21 cellular contexts compared by ENCODE assay signal in genomic region chr22:47281126-47282106, GRCh38.
DNase-seq lines count a peak whose midpoint lies in the region; ATAC-seq, FAIRE-seq and TF ChIP-seq lines count a peak whose summit lies in the region.
"Had no signal": no experiment of that assay in that cellular context is flagged by ENCODE, and none has a peak within 500 bp of the region (broad histone marks: within the 10 kb centered on the region; RNA-seq: fewer than 3 reads in every experiment).

No MANE protein-coding gene starts in this region.

- DNase-seq in AG08395 (ENCODE audit: low spot score) (peak; percentile 65), RCC 7860 (ENCODE audit: low spot score) (peak; percentile 77), glomerular visceral epithelial cell (ENCODE audit: extremely low spot score) (peak; percentile 11), hypothalamus (lab: John Stamatoyannopoulos, UW) (no peak), GM12891 (ENCODE audit: insufficient read length, low spot score) (no peak)
- DNase-seq: activated CD4-positive, alpha-beta T cell treated with anti-CD3 and anti-CD28 coated beads, Interleukin-2, amount 10 ng/mL, durations not matched to agents 24 days and 14 days; activated effector memory CD4-positive, alpha-beta T cell treated with anti-CD3 and anti-CD28 coated beads, Interleukin-2, amount 50 U/mL, for 16 hours; central memory CD4-positive, alpha-beta T cell; heart left ventricle; immature natural killer cell; lower lobe of right lung; NCI-H1048; NCI-H2107; NCI-H774; stimulated activated naive CD8-positive, alpha-beta T cell treated with anti-CD3 and anti-CD28 coated beads, Interleukin-15, Interleukin-2, amounts not matched to agents 100 U/mL and 50 U/mL, for 24 hours had no signal

- FAIRE-seq in RCC 7860 (lab: Jason Lieb, UNC), result peak; percentile 89
- no peak for FAIRE-seq in GM12891 (lab: Jason Lieb, UNC)

- POLR2A ChIA-PET in HEK293 (lab: Yijun Ruan, JAX), result interaction anchor here (0.6 kb wide), 1 partner anchor 407 kb away, joined by 3 read pairs; no protein-coding TSS in a partner anchor

- H3K27ac ChIP-seq in HEK293 (ENCODE audit: extremely low read depth, low read depth, low read length), result no peak overlapping the region
- H3K27ac ChIP-seq: esophagus muscularis mucosa, heart left ventricle, lower lobe of right lung had no signal

- H3K4me3 ChIP-seq in HEK293 (ENCODE audit: low read depth, low read length), result no peak overlapping the region
- H3K4me3 ChIP-seq: esophagus muscularis mucosa, heart left ventricle, lower lobe of right lung had no signal

- no peak for ATAC-seq in HG03520 (IDR thresholded peaks at IDR 0.05; ENCODE audit: unreplicated experiment)
- ATAC-seq in HG02588 (IDR thresholded peaks at IDR 0.05; ENCODE audit: unreplicated experiment), result no peak
- ATAC-seq: heart left ventricle; lower lobe of right lung; Panc1; sciatic nerve; stimulated activated naive CD8-positive, alpha-beta T cell treated with anti-CD3 and anti-CD28 coated beads, Interleukin-15, Interleukin-2, amounts not matched to agents 100 U/mL and 50 U/mL, for 24 hours had no signal

- H3K36me3 ChIP-seq in HEK293 (ENCODE audit: control insufficient read depth in 2 of 2, insufficient read depth in 1 of 2, low read length in 2 of 2), result no peaks in the 10 kb centered on the region
- H3K36me3 ChIP-seq: esophagus muscularis mucosa, heart left ventricle, lower lobe of right lung had no signal

- H3K9me3 ChIP-seq in HEK293 (ENCODE audit: control insufficient read depth, insufficient read depth, low read depth, low read length), result no peaks in the 10 kb centered on the region
- H3K9me3 ChIP-seq: esophagus muscularis mucosa, heart left ventricle, lower lobe of right lung had no signal

- CTCF ChIA-PET in HEK293 (lab: Yijun Ruan, JAX), result interaction anchor here (0.5 to 0.6 kb wide), 2 partner anchors 427 to 610 kb away, joined by 3 read pairs; no protein-coding TSS in a partner anchor

- H3K4me1 ChIP-seq in HEK293 (ENCODE audit: control insufficient read depth, insufficient read depth, low read length), result peaks cover 9% of the 10 kb centered on the region; the same call in 1 of the 2 replicates
- H3K4me1 ChIP-seq: esophagus muscularis mucosa, heart left ventricle, lower lobe of right lung had no signal

- no peak for TF ChIP-seq POLR2A in GM12891 (IDR thresholded peaks at IDR 0.05; ENCODE audit: low read depth, low read length)

- no peak for TF ChIP-seq CTCF in HEK293 (tag by site-specific recombination; IDR thresholded peaks at IDR 0.05)

TF ChIP-seq in HEK293, 187 proteins besides CTCF, POLR2A, EP300 and RAD21:
- TF ChIP-seq, protein P1, sequence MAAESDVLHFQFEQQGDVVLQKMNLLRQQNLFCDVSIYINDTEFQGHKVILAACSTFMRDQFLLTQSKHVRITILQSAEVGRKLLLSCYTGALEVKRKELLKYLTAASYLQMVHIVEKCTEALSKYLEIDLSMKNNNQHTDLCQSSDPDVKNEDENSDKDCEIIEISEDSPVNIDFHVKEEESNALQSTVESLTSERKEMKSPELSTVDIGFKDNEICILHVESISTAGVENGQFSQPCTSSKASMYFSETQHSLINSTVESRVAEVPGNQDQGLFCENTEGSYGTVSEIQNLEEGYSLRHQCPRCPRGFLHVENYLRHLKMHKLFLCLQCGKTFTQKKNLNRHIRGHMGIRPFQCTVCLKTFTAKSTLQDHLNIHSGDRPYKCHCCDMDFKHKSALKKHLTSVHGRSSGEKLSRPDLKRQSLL (tag by site-specific recombination; IDR thresholded peaks at IDR 0.05), result no peak
- TF ChIP-seq ZNF426 (tag by site-specific recombination; IDR thresholded peaks at IDR 0.05), result no peak
- TF ChIP-seq ZNF214 (tag by site-specific recombination; IDR thresholded peaks at IDR 0.05; ENCODE audit: borderline replicate concordance), result no peak
- TF ChIP-seq ZNF169 (tag by site-specific recombination; IDR thresholded peaks at IDR 0.05), result no peak
- no peak for TF ChIP-seq KLF8 (tag by site-specific recombination; IDR thresholded peaks at IDR 0.05)
- TF ChIP-seq ZNF37A (tag by site-specific recombination; IDR thresholded peaks at IDR 0.05), result no peak
- no peak for TF ChIP-seq ZBTB1 (tag by site-specific recombination; IDR thresholded peaks at IDR 0.05)
- peak; percentile 39 for TF ChIP-seq ZBTB17 (tag by site-specific recombination; IDR thresholded peaks at IDR 0.05)
- peak; percentile 32; the same call in 1 of the 2 replicates for TF ChIP-seq ZNF341 (tag by site-specific recombination; IDR thresholded peaks at IDR 0.05; ENCODE audit: low read depth)

TF ChIP-seq in GM12891, 5 proteins besides CTCF, POLR2A, EP300 and RAD21:
- TF ChIP-seq PAX5 (IDR thresholded peaks at IDR 0.05; ENCODE audit: insufficient read depth, low read length, severe bottlenecking), result no peak
- no peak for TF ChIP-seq TAF1 (IDR thresholded peaks at IDR 0.05; ENCODE audit: low read depth, low read length)
- TF ChIP-seq POLR2AphosphoS5 (IDR thresholded peaks at IDR 0.05; ENCODE audit: low read depth, low read length), result no peak
- TF ChIP-seq POU2F2 (IDR thresholded peaks at IDR 0.05; ENCODE audit: low read depth, low read length), result no peak
- no peak for TF ChIP-seq SPI1 (IDR thresholded peaks at IDR 0.05; ENCODE audit: low read depth, low read length)

Comparison
In these comparisons a context has a peak if more than half of its experiments do, and no peak if none do; other contexts are left out.
1. DNase-seq: peak in AG08395 (single experiment), RCC 7860 (single experiment) and glomerular visceral epithelial cell (single experiment); none in hypothalamus (0 of 51) and GM12891 (single experiment).